1 cellular context compared by ENCODE assay signal in genomic region chr6:111862314-111862713, GRCh38.
TF ChIP-seq lines count a peak whose summit lies in the region.

No MANE protein-coding gene starts in this region.

TF ChIP-seq in neural cell, 6 proteins besides CTCF, POLR2A, EP300 and RAD21:
- no peak for TF ChIP-seq POLR2AphosphoS5 (IDR thresholded peaks at IDR 0.05)
- TF ChIP-seq MXI1 (conservative IDR thresholded peaks at IDR 0.05; ENCODE audit: poor library complexity, severe bottlenecking) = no peak
- TF ChIP-seq SMC3 (conservative IDR thresholded peaks at IDR 0.05; ENCODE audit: poor library complexity) = no peak
- TF ChIP-seq TAF1 (IDR thresholded peaks at IDR 0.05; ENCODE audit: low read depth) = no peak
- TF ChIP-seq EZH2 (IDR thresholded peaks at IDR 0.05; ENCODE audit: borderline replicate concordance, insufficient read depth, low read length, poor library complexity, severe bottlenecking) = no peak
- TF ChIP-seq, protein P1, sequence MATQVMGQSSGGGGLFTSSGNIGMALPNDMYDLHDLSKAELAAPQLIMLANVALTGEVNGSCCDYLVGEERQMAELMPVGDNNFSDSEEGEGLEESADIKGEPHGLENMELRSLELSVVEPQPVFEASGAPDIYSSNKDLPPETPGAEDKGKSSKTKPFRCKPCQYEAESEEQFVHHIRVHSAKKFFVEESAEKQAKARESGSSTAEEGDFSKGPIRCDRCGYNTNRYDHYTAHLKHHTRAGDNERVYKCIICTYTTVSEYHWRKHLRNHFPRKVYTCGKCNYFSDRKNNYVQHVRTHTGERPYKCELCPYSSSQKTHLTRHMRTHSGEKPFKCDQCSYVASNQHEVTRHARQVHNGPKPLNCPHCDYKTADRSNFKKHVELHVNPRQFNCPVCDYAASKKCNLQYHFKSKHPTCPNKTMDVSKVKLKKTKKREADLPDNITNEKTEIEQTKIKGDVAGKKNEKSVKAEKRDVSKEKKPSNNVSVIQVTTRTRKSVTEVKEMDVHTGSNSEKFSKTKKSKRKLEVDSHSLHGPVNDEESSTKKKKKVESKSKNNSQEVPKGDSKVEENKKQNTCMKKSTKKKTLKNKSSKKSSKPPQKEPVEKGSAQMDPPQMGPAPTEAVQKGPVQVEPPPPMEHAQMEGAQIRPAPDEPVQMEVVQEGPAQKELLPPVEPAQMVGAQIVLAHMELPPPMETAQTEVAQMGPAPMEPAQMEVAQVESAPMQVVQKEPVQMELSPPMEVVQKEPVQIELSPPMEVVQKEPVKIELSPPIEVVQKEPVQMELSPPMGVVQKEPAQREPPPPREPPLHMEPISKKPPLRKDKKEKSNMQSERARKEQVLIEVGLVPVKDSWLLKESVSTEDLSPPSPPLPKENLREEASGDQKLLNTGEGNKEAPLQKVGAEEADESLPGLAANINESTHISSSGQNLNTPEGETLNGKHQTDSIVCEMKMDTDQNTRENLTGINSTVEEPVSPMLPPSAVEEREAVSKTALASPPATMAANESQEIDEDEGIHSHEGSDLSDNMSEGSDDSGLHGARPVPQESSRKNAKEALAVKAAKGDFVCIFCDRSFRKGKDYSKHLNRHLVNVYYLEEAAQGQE (IDR thresholded peaks at IDR 0.05; ENCODE audit: borderline replicate concordance) = no peak
